Comparison of ENCODE assay signal across 25 cellular contexts in genomic region chrX:50066318-50066937, GRCh38.
DNase-seq lines count a peak whose midpoint lies in the region; ATAC-seq, FAIRE-seq and TF ChIP-seq lines count a peak whose summit lies in the region.
"Had no signal": no experiment of that assay in that cellular context is flagged by ENCODE, and none has a peak within 500 bp of the region (broad histone marks: within the 10 kb centered on the region; RNA-seq: fewer than 3 reads in every experiment).

No MANE protein-coding gene starts in this region.

- intact Hi-C loops in kidney (cut with DNase I) (no loop called here), right lobe of liver (cut with DNase I) (no loop called here)

- peaks cover 0 to 3% of the 10 kb centered on the region in 2 donors for H3K36me3 ChIP-seq in kidney (ENCODE audit: control insufficient read depth in 1 of 2, insufficient read depth in 2 of 2, low read length in 2 of 2)
- no peaks in the 10 kb centered on the region for H3K36me3 ChIP-seq in right lobe of liver
- H3K36me3 ChIP-seq: SJSA1 had no signal

- no peaks in the 10 kb centered on the region for H3K4me1 ChIP-seq in kidney (ENCODE audit: control insufficient read depth in 1 of 2, insufficient read depth in 1 of 2, low read depth in 1 of 2, low read length in 2 of 2)
- peaks cover 0 to 10% (median 0%) of the 10 kb centered on the region in 4 donors for H3K4me1 ChIP-seq in right lobe of liver

- DNase-seq in HuH-7 (ENCODE audit: low spot score) = peak; percentile 34
- DNase-seq in kidney = no peak
- DNase-seq in right lobe of liver = no peak
- peak; percentile 73 for DNase-seq in renal cortical epithelial cell (ENCODE audit: low read depth)
- no peak for DNase-seq in GM10266 (ENCODE audit: extremely low spot score)
- no peak for DNase-seq in NK-92 treated with Interleukin-12 subunit alpha and Interleukin-12 subunit beta, amount 100 ng/mL, for 24 hours (lab: John Stamatoyannopoulos, UW)
- DNase-seq: CD8-positive, alpha-beta T cell; DMS 273 treated with DMSO at 0.1 percent for 48 hours; DND-41; Kasumi-1; MV-4-11; NCI-H1105; NCI-H1436 treated with DMSO at 0.1 percent for 48 hours; NCI-H187 treated with DMSO at 0.1 percent for 48 hours; NCI-H446 treated with DMSO at 0.1 percent for 48 hours; NCI-H526; NCI-H82; PC-9 had no signal

- no peaks in the 10 kb centered on the region for H3K27me3 ChIP-seq in right lobe of liver
- H3K27me3 ChIP-seq: SJSA1 had no signal

- peak; percentile 65 to 80 (median 73) for ATAC-seq in right lobe of liver
- ATAC-seq in HG02610 (IDR thresholded peaks at IDR 0.05; ENCODE audit: unreplicated experiment) = no peak
- ATAC-seq: CD8-positive, alpha-beta T cell; K562; Right ventricle myocardium inferior had no signal

- TF ChIP-seq POLR2A in right lobe of liver (IDR thresholded peaks at IDR 0.05) = no peak

- H3K9me3 ChIP-seq in kidney (ENCODE audit: control insufficient read depth in 1 of 2, low read length in 2 of 2) (no peaks in the 10 kb centered on the region), right lobe of liver (no peaks in the 10 kb centered on the region)
- H3K9me3 ChIP-seq: SJSA1 had no signal

- peak overlapping the region in 1 of 2 donors; percentile 73 for H3K4me3 ChIP-seq in kidney (ENCODE audit: low read length in 2 of 2)
- H3K4me3 ChIP-seq in right lobe of liver = peak overlapping the region in 1 of 3 donors; percentile 14
- H3K4me3 ChIP-seq: K562, PC-9, SJSA1 had no signal

- TF ChIP-seq CTCF in kidney (IDR thresholded peaks at IDR 0.05; ENCODE audit: borderline replicate concordance, extremely low read depth, insufficient read depth) (no peak), right lobe of liver (IDR thresholded peaks at IDR 0.05) (no peak), GM10266 (IDR thresholded peaks at IDR 0.05; ENCODE audit: control insufficient read depth, insufficient read depth, low read depth, missing control alignments) (no peak)

- peak; percentile 37 for FAIRE-seq in kidney (lab: Jason Lieb, UNC)
- FAIRE-seq: GM19239, K562 had no signal

- 30% methylated on average over 4 of the region's 4 CpGs for WGBS in right lobe of liver (ENCODE audit: insufficient coverage, low coverage, low lambda C conversion rate, missing lambda C conversion rate)

- H3K27ac ChIP-seq in kidney (ENCODE audit: low read depth in 2 of 2, low read length in 2 of 2) = peak overlapping the region; percentile 36 to 61
- peak overlapping the region in 2 of 3 donors; percentile 78 to 85 for H3K27ac ChIP-seq in right lobe of liver
- H3K27ac ChIP-seq: C4-2B, HL-60, PC-9, SJSA1 had no signal

- no peak overlapping the region for H3K9ac ChIP-seq in kidney (ENCODE audit: low read length in 2 of 2)

Comparison
In these comparisons a context has a peak if more than half of its experiments do, and no peak if none do; other contexts are left out.
1. DNase-seq: peak in HuH-7 (single experiment) and renal cortical epithelial cell (single experiment); none in kidney (single experiment), right lobe of liver (0 of 3), GM10266 (single experiment) and NK-92 treated with Interleukin-12 subunit alpha and Interleukin-12 subunit beta, amount 100 ng/mL, for 24 hours (single experiment).